In the genomic region with DNA sequence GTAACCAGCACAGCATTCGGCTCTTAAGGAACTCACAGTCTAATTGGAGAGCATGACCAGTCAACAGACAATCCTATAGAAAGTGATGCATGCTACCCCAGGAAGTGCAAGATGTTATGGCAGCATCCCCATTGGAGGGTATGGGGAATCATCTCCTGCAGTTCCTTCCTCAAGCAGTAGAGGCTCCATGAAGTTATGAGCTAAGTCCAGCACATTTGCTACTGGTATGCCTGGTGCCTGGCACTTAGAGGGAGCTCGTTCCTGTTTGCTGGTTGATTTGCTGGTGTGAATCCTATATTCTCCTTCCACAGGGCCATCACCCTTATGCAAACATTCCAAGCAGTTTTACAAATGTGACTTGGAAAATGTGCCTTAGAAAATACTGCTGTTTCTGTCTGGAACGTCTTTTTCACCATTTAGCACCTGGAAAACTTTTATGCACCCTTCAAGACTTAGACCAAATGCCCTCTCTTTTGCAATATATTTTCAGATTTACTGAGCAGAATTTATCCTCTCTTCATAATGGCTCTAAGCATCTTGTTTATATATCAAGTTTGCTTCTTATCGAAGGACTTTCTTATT, we compare ENCODE assay signal across 8 cellular contexts.
DNase-seq lines count a peak whose midpoint lies in the region; ATAC-seq and FAIRE-seq lines count a peak whose summit lies in the region.

No MANE protein-coding gene starts in this region.

- no peaks in the 10 kb centered on the region for H3K4me1 Mint-ChIP-seq in activated CD4-positive, alpha-beta T cell treated with anti-CD3 and anti-CD28 coated beads for 36 hours
- H3K4me1 Mint-ChIP-seq in activated CD4-positive, alpha-beta T cell treated with anti-CD3 and anti-CD28 coated beads, Interleukin-2, amount 10 ng/mL, durations not matched to agents 24 days and 14 days = no peaks in the 10 kb centered on the region

- no peak for FAIRE-seq in RCC 7860 (lab: Jason Lieb, UNC)

- H3K27ac Mint-ChIP-seq in activated CD4-positive, alpha-beta T cell treated with anti-CD3 and anti-CD28 coated beads for 36 hours = no peak overlapping the region
- H3K27ac Mint-ChIP-seq in activated CD4-positive, alpha-beta T cell treated with anti-CD3 and anti-CD28 coated beads, Interleukin-2, amount 10 ng/mL, durations not matched to agents 24 days and 14 days = no peak overlapping the region

- CTCF ChIA-PET in activated CD4-positive, alpha-beta T cell treated with anti-CD3 and anti-CD28 coated beads for 36 hours (lab: Charles Lee) = interaction anchor here (0.6 to 3.7 kb wide), 14 partner anchors 11 to 1062 kb away, joined by 3 to 19 read pairs (median 3); no protein-coding TSS in a partner anchor

- no peaks in the 10 kb centered on the region for H3K9me3 Mint-ChIP-seq in activated CD4-positive, alpha-beta T cell treated with anti-CD3 and anti-CD28 coated beads for 36 hours (ENCODE audit: low read depth)
- H3K9me3 Mint-ChIP-seq in activated CD4-positive, alpha-beta T cell treated with anti-CD3 and anti-CD28 coated beads, Interleukin-2, amount 10 ng/mL, durations not matched to agents 24 days and 14 days = no peaks in the 10 kb centered on the region

- no peak for ATAC-seq in activated CD4-positive, alpha-beta T cell treated with anti-CD3 and anti-CD28 coated beads for 36 hours
- ATAC-seq in stimulated activated naive CD8-positive, alpha-beta T cell treated with anti-CD3 and anti-CD28 coated beads, Interleukin-15, Interleukin-2, amounts not matched to agents 100 U/mL and 50 U/mL, for 24 hours = peak; percentile 59
- no peak for ATAC-seq in GM19463 (IDR thresholded peaks at IDR 0.05; ENCODE audit: unreplicated experiment)

- peak; percentile 13 for DNase-seq in activated CD4-positive, alpha-beta T cell treated with anti-CD3 and anti-CD28 coated beads for 36 hours
- no peak for DNase-seq in activated CD4-positive, alpha-beta T cell treated with anti-CD3 and anti-CD28 coated beads, Interleukin-2, amount 10 ng/mL, durations not matched to agents 24 days and 14 days
- peak; percentile 45 for DNase-seq in Jurkat, Clone E6-1 (ENCODE audit: low read depth, low spot score)
- peak; percentile 30 for DNase-seq in RCC 7860 (ENCODE audit: low spot score)
- DNase-seq in fibroblast of peridontal ligament (ENCODE audit: extremely low read depth) = peak; percentile 3
- DNase-seq in stimulated activated naive CD8-positive, alpha-beta T cell treated with anti-CD3 and anti-CD28 coated beads, Interleukin-15, Interleukin-2, amounts not matched to agents 100 U/mL and 50 U/mL, for 24 hours = peak; percentile 5
- no peak for DNase-seq in HCEC 1CT

- intact Hi-C loops in activated CD4-positive, alpha-beta T cell treated with anti-CD3 and anti-CD28 coated beads for 36 hours (cut with DNase I, micrococcal nuclease) = loop anchor here in 1 of 2 experiments (5.0 kb wide), 2 partner anchors 464 to 519 kb away; no protein-coding TSS in a partner anchor
- intact Hi-C loops in activated CD4-positive, alpha-beta T cell treated with anti-CD3 and anti-CD28 coated beads, Interleukin-2, amount 10 ng/mL, durations not matched to agents 24 days and 14 days (cut with micrococcal nuclease) = no loop called here

- no peak overlapping the region for H3K4me3 ChIP-seq in Jurkat, Clone E6-1 (ENCODE audit: low read length)

- POLR2A ChIA-PET in activated CD4-positive, alpha-beta T cell treated with anti-CD3 and anti-CD28 coated beads for 36 hours (lab: Charles Lee) = interaction anchor here (0.6 kb wide), 1 partner anchor 29 kb away, joined by 3 read pairs; no protein-coding TSS in a partner anchor

- peaks cover 28% of the 10 kb centered on the region for H3K27me3 Mint-ChIP-seq in activated CD4-positive, alpha-beta T cell treated with anti-CD3 and anti-CD28 coated beads for 36 hours
- H3K27me3 Mint-ChIP-seq in activated CD4-positive, alpha-beta T cell treated with anti-CD3 and anti-CD28 coated beads, Interleukin-2, amount 10 ng/mL, durations not matched to agents 24 days and 14 days = peaks cover 15% of the 10 kb centered on the region

- H3K4me3 Mint-ChIP-seq in activated CD4-positive, alpha-beta T cell treated with anti-CD3 and anti-CD28 coated beads for 36 hours = no peak overlapping the region
- no peak overlapping the region for H3K4me3 Mint-ChIP-seq in activated CD4-positive, alpha-beta T cell treated with anti-CD3 and anti-CD28 coated beads, Interleukin-2, amount 10 ng/mL, durations not matched to agents 24 days and 14 days

- no peaks in the 10 kb centered on the region for H3K36me3 Mint-ChIP-seq in activated CD4-positive, alpha-beta T cell treated with anti-CD3 and anti-CD28 coated beads for 36 hours (ENCODE audit: low read depth)
- H3K36me3 Mint-ChIP-seq in activated CD4-positive, alpha-beta T cell treated with anti-CD3 and anti-CD28 coated beads, Interleukin-2, amount 10 ng/mL, durations not matched to agents 24 days and 14 days (ENCODE audit: low read depth) = no peaks in the 10 kb centered on the region

Comparison
In these comparisons a context has a peak if more than half of its experiments do, and no peak if none do; other contexts are left out.
1. DNase-seq: peak in activated CD4-positive, alpha-beta T cell treated with anti-CD3 and anti-CD28 coated beads for 36 hours (single experiment), Jurkat, Clone E6-1 (single experiment), RCC 7860 (single experiment), fibroblast of peridontal ligament (single experiment) and stimulated activated naive CD8-positive, alpha-beta T cell treated with anti-CD3 and anti-CD28 coated beads, Interleukin-15, Interleukin-2, amounts not matched to agents 100 U/mL and 50 U/mL, for 24 hours (single experiment); none in activated CD4-positive, alpha-beta T cell treated with anti-CD3 and anti-CD28 coated beads, Interleukin-2, amount 10 ng/mL, durations not matched to agents 24 days and 14 days (single experiment) and HCEC 1CT (single experiment).